ENCODE assay signal across 11 cellular contexts in genomic region chr19:45211751-45212381, GRCh38. TPM values are rescaled to one million over a fixed set of nuclear protein-coding genes. Genes with fewer than 3 reads are reported as not detected.
DNase-seq lines count a peak whose midpoint lies in the region; ATAC-seq, FAIRE-seq and TF ChIP-seq lines count a peak whose summit lies in the region.
"Had no signal": no experiment of that assay in that cellular context is flagged by ENCODE, and none has a peak within 500 bp of the region (broad histone marks: within the 10 kb centered on the region; RNA-seq: fewer than 3 reads in every experiment).

No MANE protein-coding gene starts in this region.

- WGBS in body of pancreas, 2 donors: 18 to 32% methylated on average over 8 to 17 of the region's 17 CpGs

- no peak overlapping the region for H3K4me3 Mint-ChIP-seq in activated CD8-positive, alpha-beta T cell treated with anti-CD3 and anti-CD28 coated beads, Interleukin-2, amount 10 ng/mL, durations not matched to agents 7 days and 5 days
- H3K4me3 Mint-ChIP-seq: activated CD4-positive, alpha-beta T cell treated with anti-CD3 and anti-CD28 coated beads for 36 hours had no signal

- peaks cover 26% of the 10 kb centered on the region for H3K27me3 Mint-ChIP-seq in activated CD8-positive, alpha-beta T cell treated with anti-CD3 and anti-CD28 coated beads, Interleukin-2, amount 10 ng/mL, durations not matched to agents 7 days and 5 days (ENCODE audit: low read depth)

- H3K4me1 ChIP-seq in body of pancreas (peaks cover 38% of the 10 kb centered on the region), kidney (ENCODE audit: control insufficient read depth in 1 of 2, insufficient read depth in 1 of 2, low read depth in 1 of 2, low read length in 2 of 2) (peaks cover 0 to 15% of the 10 kb centered on the region in 2 donors)

- H3K9ac ChIP-seq in kidney (ENCODE audit: low read length in 2 of 2): no peak overlapping the region

- in situ Hi-C loops in KBM-7 (cut with MboI; ENCODE audit: low pct_unique_long_range_greater_than_20kb, low sequenced_read_pairs): no loop called here

- no peaks in the 10 kb centered on the region for H3K36me3 Mint-ChIP-seq in activated CD8-positive, alpha-beta T cell treated with anti-CD3 and anti-CD28 coated beads, Interleukin-2, amount 10 ng/mL, durations not matched to agents 7 days and 5 days (ENCODE audit: low read depth)

- DNase-seq in KBM-7 (peak; percentile 31), body of pancreas (peak; percentile 70 to 91 (median 82)), kidney (peak; percentile 90), sciatic nerve (ENCODE audit: low spot score) (peak; percentile 69), cortex of kidney (lab: John Stamatoyannopoulos, UW) (no peak), DMS79 (lab: John Stamatoyannopoulos, UW) (no peak)
- no peak for DNase-seq in activated CD8-positive, alpha-beta T cell treated with anti-CD3 and anti-CD28 coated beads, Interleukin-2, amount 10 ng/mL, durations not matched to agents 7 days and 5 days
- no peak for DNase-seq in stimulated activated CD4-positive, alpha-beta T cell treated with anti-CD3 and anti-CD28 coated beads, Interleukin-4, amount 100 ng/mL, for 1 hour
- DNase-seq: activated CD4-positive, alpha-beta T cell treated with anti-CD3 and anti-CD28 coated beads for 36 hours; NK-92 treated with Interleukin-12 subunit alpha and Interleukin-12 subunit beta, amount 100 ng/mL, for 24 hours had no signal

- POLR2A ChIA-PET in activated CD8-positive, alpha-beta T cell treated with anti-CD3 and anti-CD28 coated beads, Interleukin-2, amount 10 ng/mL, durations not matched to agents 7 days and 5 days (lab: Charles Lee): no interaction called here

- peak; percentile 82 for ATAC-seq in body of pancreas
- ATAC-seq in sciatic nerve: peak; percentile 82
- no peak for ATAC-seq in activated CD8-positive, alpha-beta T cell treated with anti-CD3 and anti-CD28 coated beads, Interleukin-2, amount 10 ng/mL, durations not matched to agents 7 days and 5 days
- ATAC-seq: activated CD4-positive, alpha-beta T cell treated with anti-CD3 and anti-CD28 coated beads for 36 hours had no signal

- H3K36me3 ChIP-seq in body of pancreas (replicated peaks in 1 of 2; ENCODE audit: insufficient read depth in 1 of 2, low read depth in 2 of 2): no peaks in the 10 kb centered on the region
- H3K36me3 ChIP-seq in kidney (ENCODE audit: control insufficient read depth in 1 of 2, insufficient read depth in 2 of 2, low read length in 2 of 2): no peaks in the 10 kb centered on the region

- no peak for FAIRE-seq in kidney (lab: Jason Lieb, UNC)
- FAIRE-seq: astrocyte had no signal

- TF ChIP-seq CTCF in body of pancreas (IDR thresholded peaks at IDR 0.05) (no peak), kidney (IDR thresholded peaks at IDR 0.05; ENCODE audit: borderline replicate concordance, extremely low read depth, insufficient read depth) (no peak)

- H3K4me1 Mint-ChIP-seq in activated CD8-positive, alpha-beta T cell treated with anti-CD3 and anti-CD28 coated beads, Interleukin-2, amount 10 ng/mL, durations not matched to agents 7 days and 5 days (ENCODE audit: low read depth): peaks cover 6% of the 10 kb centered on the region

- intact Hi-C loops in body of pancreas (cut with DNase I): no loop called here
- intact Hi-C loops in kidney (cut with DNase I): no loop called here
- intact Hi-C loops in sciatic nerve (cut with DNase I): no loop called here

- CTCF ChIA-PET in activated CD8-positive, alpha-beta T cell treated with anti-CD3 and anti-CD28 coated beads, Interleukin-2, amount 10 ng/mL, durations not matched to agents 7 days and 5 days (lab: Charles Lee): no interaction called here

- H3K4me3 ChIP-seq in body of pancreas: no peak overlapping the region
- H3K4me3 ChIP-seq in kidney (ENCODE audit: low read length in 2 of 2): no peak overlapping the region

- H3K9me3 ChIP-seq in body of pancreas (no peaks in the 10 kb centered on the region), kidney (ENCODE audit: control insufficient read depth in 1 of 2, low read length in 2 of 2) (no peaks in the 10 kb centered on the region)

- peak overlapping the region; percentile 26 to 72 (median 66) for H3K27ac ChIP-seq in body of pancreas
- peak overlapping the region; percentile 51 to 64 for H3K27ac ChIP-seq in kidney (ENCODE audit: low read depth in 2 of 2, low read length in 2 of 2)

- no peak overlapping the region for H3K27ac Mint-ChIP-seq in activated CD8-positive, alpha-beta T cell treated with anti-CD3 and anti-CD28 coated beads, Interleukin-2, amount 10 ng/mL, durations not matched to agents 7 days and 5 days
- H3K27ac Mint-ChIP-seq: activated CD4-positive, alpha-beta T cell treated with anti-CD3 and anti-CD28 coated beads for 36 hours had no signal

- TF ChIP-seq POLR2A in body of pancreas (IDR thresholded peaks at IDR 0.05): no peak

- no peaks in the 10 kb centered on the region for H3K9me3 Mint-ChIP-seq in activated CD8-positive, alpha-beta T cell treated with anti-CD3 and anti-CD28 coated beads, Interleukin-2, amount 10 ng/mL, durations not matched to agents 7 days and 5 days (ENCODE audit: insufficient read depth)

- H3K27me3 ChIP-seq in body of pancreas: no peaks in the 10 kb centered on the region

RNA-seq across cellular contexts. Expression of gene BLOC1S3, which starts 33.3 kb away (rescaled TPM):
- total RNA-seq in body of pancreas (10 to 100 TPM in 1 of 2 donors, 1 to 10 TPM in 1; 4.9 to 12.5 TPM), kidney (13.2 TPM), sciatic nerve (13.0 TPM)
- polyA plus RNA-seq in kidney (ENCODE audit: insufficient read depth, low read depth, low replicate concordance): 5.2 TPM
- 10 to 100 TPM; 16.0 to 16.7 TPM for total RNA-seq in activated CD8-positive, alpha-beta T cell treated with anti-CD3 and anti-CD28 coated beads, Interleukin-2, amount 10 ng/mL, durations not matched to agents 7 days and 5 days

RNA-seq across cellular contexts. Expression of gene EXOC3L2, which starts 33.3 kb away (rescaled TPM):
- total RNA-seq in body of pancreas (1 to 10 TPM; 4.2 to 6.9 TPM), kidney (19.0 TPM), sciatic nerve (4.9 TPM)
- 15.4 TPM for polyA plus RNA-seq in kidney (ENCODE audit: insufficient read depth, low read depth, low replicate concordance)
- not detected for total RNA-seq in activated CD8-positive, alpha-beta T cell treated with anti-CD3 and anti-CD28 coated beads, Interleukin-2, amount 10 ng/mL, durations not matched to agents 7 days and 5 days
- total RNA-seq: activated CD4-positive, alpha-beta T cell treated with anti-CD3 and anti-CD28 coated beads for 36 hours had no signal

RNA-seq across cellular contexts. Expression of gene TRAPPC6A, which starts 33.8 kb away (rescaled TPM):
- total RNA-seq in body of pancreas (1 to 10 TPM in 1 of 2 donors, not detected in 1; 8.3 TPM), kidney (37.2 TPM), sciatic nerve (20.8 TPM)
- 123 TPM for polyA plus RNA-seq in kidney (ENCODE audit: insufficient read depth, low read depth, low replicate concordance)
- 10 to 100 TPM; 54.0 to 55.5 TPM for total RNA-seq in activated CD8-positive, alpha-beta T cell treated with anti-CD3 and anti-CD28 coated beads, Interleukin-2, amount 10 ng/mL, durations not matched to agents 7 days and 5 days

RNA-seq across cellular contexts. Expression of gene MARK4, which starts 39.2 kb away (rescaled TPM):
- total RNA-seq in body of pancreas (10 to 100 TPM in 1 of 2 donors, 1 to 10 TPM in 1; 9.2 to 12.5 TPM), kidney (29.7 TPM), sciatic nerve (37.5 TPM)
- 13.6 TPM for polyA plus RNA-seq in kidney (ENCODE audit: insufficient read depth, low read depth, low replicate concordance)
- total RNA-seq in activated CD8-positive, alpha-beta T cell treated with anti-CD3 and anti-CD28 coated beads, Interleukin-2, amount 10 ng/mL, durations not matched to agents 7 days and 5 days: 10 to 100 TPM; 18.3 to 18.5 TPM

RNA-seq across cellular contexts. Expression of gene NKPD1, which starts 51.1 kb away (rescaled TPM):
- total RNA-seq in body of pancreas: not detected
- total RNA-seq in kidney: 0.09 TPM
- not detected for polyA plus RNA-seq in kidney (ENCODE audit: insufficient read depth, low read depth, low replicate concordance)
- total RNA-seq in sciatic nerve: not detected
- total RNA-seq in activated CD8-positive, alpha-beta T cell treated with anti-CD3 and anti-CD28 coated beads, Interleukin-2, amount 10 ng/mL, durations not matched to agents 7 days and 5 days: under 1 TPM; 0.16 to 0.24 TPM
- total RNA-seq: astrocyte had no signal

Comparison
In these comparisons a context has a peak if more than half of its experiments do, and no peak if none do; other contexts are left out.
1. DNase-seq: peak in KBM-7 (single experiment), body of pancreas (4 of 4), kidney (single experiment) and sciatic nerve (single experiment); none in cortex of kidney (single experiment), activated CD8-positive, alpha-beta T cell treated with anti-CD3 and anti-CD28 coated beads, Interleukin-2, amount 10 ng/mL, durations not matched to agents 7 days and 5 days (single experiment), stimulated activated CD4-positive, alpha-beta T cell treated with anti-CD3 and anti-CD28 coated beads, Interleukin-4, amount 100 ng/mL, for 1 hour (single experiment) and DMS79 (single experiment).